ENCODE assay signal across 1 cellular context in genomic region chr6:153002613-153003293, GRCh38.
TF ChIP-seq lines count a peak whose summit lies in the region.

Gene MTRF1L, minus strand, starts transcription at chr6:153002709. Its CDS starts 24 bp downstream, at chr6:153002685.

TF ChIP-seq in HCT116, 20 proteins besides CTCF, POLR2A, EP300 and RAD21 (continued from another document):
- peak; percentile 81; the same call in 1 of the 2 replicates for TF ChIP-seq SRF (IDR thresholded peaks at IDR 0.05; ENCODE audit: low read depth)
- TF ChIP-seq, protein P1, sequence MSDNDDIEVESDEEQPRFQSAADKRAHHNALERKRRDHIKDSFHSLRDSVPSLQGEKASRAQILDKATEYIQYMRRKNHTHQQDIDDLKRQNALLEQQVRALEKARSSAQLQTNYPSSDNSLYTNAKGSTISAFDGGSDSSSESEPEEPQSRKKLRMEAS (IDR thresholded peaks at IDR 0.05) = peak; percentile 71
